ENCODE assay signal across 8 cellular contexts in genomic region chr10:90872648-90873020, GRCh38. TPM values are rescaled to one million over a fixed set of nuclear protein-coding genes. Genes with fewer than 3 reads are reported as not detected.
DNase-seq lines count a peak whose midpoint lies in the region; ATAC-seq and TF ChIP-seq lines count a peak whose summit lies in the region.

No MANE protein-coding gene starts in this region.

- H3K4me1 ChIP-seq in GM23248 (ENCODE audit: insufficient read depth): peaks cover 12% of the 10 kb centered on the region
- H3K4me1 ChIP-seq in spleen: peaks cover 14 to 46% (median 28%) of the 10 kb centered on the region in 6 donors

- H3K27me3 ChIP-seq in GM23248 (replicated peaks; ENCODE audit: insufficient read depth) (no peaks in the 10 kb centered on the region), spleen (replicated peaks in 1 of 7) (peaks cover 0 to 9% (median 0%) of the 10 kb centered on the region in 7 donors)

- WGBS in GM23248 (ENCODE audit: low coverage in 1 of 2, low lambda C conversion rate in 2 of 2, missing lambda C conversion rate in 2 of 2), 2 experiments: 2 to 4% methylated on average over 8 of the region's 8 CpGs
- 30 to 37% (median 32%) methylated on average over 8 of the region's 8 CpGs for WGBS in spleen, 5 donors

- H3K9me2 ChIP-seq in GM23248 (ENCODE audit: insufficient read depth): no peaks in the 10 kb centered on the region

- peak overlapping the region; percentile 99 for H3K4me2 ChIP-seq in GM23248 (ENCODE audit: unreplicated experiment)

- TF ChIP-seq CTCF in fibroblast of the aortic adventitia (IDR thresholded peaks at IDR 0.05; ENCODE audit: insufficient read depth, low read length): no peak
- no peak for TF ChIP-seq CTCF in spleen (IDR thresholded peaks at IDR 0.05 in 8 of 11, conservative IDR thresholded peaks at IDR 0.05 in 3 of 11)

- H3K36me3 ChIP-seq in GM23248 (ENCODE audit: low read depth) (peaks cover 11% of the 10 kb centered on the region; the same call in 1 of the 2 replicates), SK-N-MC (ENCODE audit: insufficient read depth, low read length) (peaks cover 12% of the 10 kb centered on the region; the same call in 1 of the 2 replicates), spleen (peaks cover 0 to 30% (median 21%) of the 10 kb centered on the region in 6 donors)

- no peaks in the 10 kb centered on the region for H3K9me3 ChIP-seq in GM23248 (ENCODE audit: low read depth)
- no peaks in the 10 kb centered on the region for H3K9me3 ChIP-seq in SK-N-MC (ENCODE audit: low read depth, low read length)
- peaks cover 0 to 10% (median 0%) of the 10 kb centered on the region in 8 donors for H3K9me3 ChIP-seq in spleen

- peaks cover 33% of the 10 kb centered on the region for H3K79me2 ChIP-seq in GM23248 (ENCODE audit: insufficient read depth)

- peak; percentile 41 for DNase-seq in GM23248
- DNase-seq in SK-N-MC (ENCODE audit: low read depth, low spot score): no peak
- DNase-seq in fibroblast of the aortic adventitia (ENCODE audit: low read depth): no peak
- no peak for DNase-seq in spleen
- DNase-seq in NK-92 treated with Interleukin-12 subunit alpha and Interleukin-12 subunit beta, amount 100 ng/mL, for 24 hours (lab: John Stamatoyannopoulos, UW): no peak
- DNase-seq in ACHN: no peak

- H3K9ac ChIP-seq in GM23248 (peak overlapping the region; percentile 83), SK-N-MC (ENCODE audit: insufficient read length) (peak overlapping the region; percentile 84)

- peak overlapping the region; percentile 54 for H3K27ac ChIP-seq in GM23248
- H3K27ac ChIP-seq in SK-N-MC: no peak overlapping the region
- peak overlapping the region in 3 of 8 donors; percentile 76 to 77 (median 77) for H3K27ac ChIP-seq in spleen

- intact Hi-C loops in spleen (cut with DNase I; ENCODE audit: low total_unique reads): no loop called here

- in situ Hi-C loops in GM23248 (cut with MboI) (no loop called here), ACHN (cut with HindIII; ENCODE audit: low pct_ligation_motif_present, low pct_unique_long_range_greater_than_20kb, low sequenced_read_pairs) (no loop called here)

- H3K4me3 ChIP-seq in GM23248: peak overlapping the region; percentile 91
- peak overlapping the region; percentile 87 for H3K4me3 ChIP-seq in SK-N-MC
- H3K4me3 ChIP-seq in fibroblast of the aortic adventitia (ENCODE audit: low read depth, low read length): peak overlapping the region; percentile 78
- peak overlapping the region; percentile 72 to 96 (median 79) for H3K4me3 ChIP-seq in spleen

- no peaks in the 10 kb centered on the region; the same call in 1 of the 2 replicates for H4K20me1 ChIP-seq in GM23248 (ENCODE audit: insufficient read depth)

- no peak for ATAC-seq in GM21723 (IDR thresholded peaks at IDR 0.05; ENCODE audit: unreplicated experiment)
- no peak for ATAC-seq in GM19324 (IDR thresholded peaks at IDR 0.05; ENCODE audit: low FRiP score, unreplicated experiment)

- H3F3A ChIP-seq in GM23248 (ENCODE audit: insufficient read depth): 0 out of 2 replicates have a peak, but pooled peaks cover 6% of the 10 kb centered on the region

- no peak for TF ChIP-seq POLR2A in spleen (IDR thresholded peaks at IDR 0.05)

- peak overlapping the region; percentile 98 for H2AFZ ChIP-seq in GM23248

RNA-seq across cellular contexts. Expression of gene RPP30, which starts 0.9 kb away (rescaled TPM):
- 31.3 and 31.5 TPM in 2 replicates for total RNA-seq in GM23248 (2014; rRNA removed; shearing (Covaris generic))
- polyA plus RNA-seq in GM23248 (2016; fragmentation: Nextera tagmentation; extraction: Ambion mirVana): 51.1 and 54.6 TPM in 2 replicates
- 19.3 and 61.4 TPM in 2 replicates for total RNA-seq in fibroblast of the aortic adventitia (ENCODE audit: low replicate concordance)
- total RNA-seq in spleen: 10 to 100 TPM; 23.7 to 34.0 (median 29.4) TPM
- 10 to 100 TPM; 34.1 to 44.9 (median 36.2) TPM for polyA plus RNA-seq in spleen

RNA-seq across cellular contexts. Expression of gene HTR7, which starts 14.8 kb away (rescaled TPM):
- total RNA-seq in GM23248 (2014; rRNA removed; shearing (Covaris generic)): 0.89 and 1.2 TPM in 2 replicates
- polyA plus RNA-seq in GM23248 (2016; fragmentation: Nextera tagmentation; extraction: Ambion mirVana) (0.53 and 0.65 TPM in 2 replicates), spleen (under 1 TPM; 0.13 to 0.20 (median 0.14) TPM)
- total RNA-seq in fibroblast of the aortic adventitia (ENCODE audit: low replicate concordance) (0.25 and 4.6 TPM in 2 replicates), spleen (1 to 10 TPM in 2 of 7 donors, under 1 TPM in 5; 0.26 to 1.1 (median 0.79) TPM)

RNA-seq across cellular contexts. Expression of gene ANKRD1, which starts 48.3 kb away (rescaled TPM):
- 8.3 and 10.9 TPM in 2 replicates for total RNA-seq in GM23248 (2014; rRNA removed; shearing (Covaris generic))
- polyA plus RNA-seq in GM23248 (2016; fragmentation: Nextera tagmentation; extraction: Ambion mirVana): 3.6 and 3.7 TPM in 2 replicates
- 1.4 and 4.9 TPM in 2 replicates for total RNA-seq in fibroblast of the aortic adventitia (ENCODE audit: low replicate concordance)
- under 1 TPM in 3 of 7 donors, not detected in 4; 0.13 to 0.83 (median 0.32) TPM for total RNA-seq in spleen
- 1 to 10 TPM in 2 of 3 donors, under 1 TPM in 1; 0.83 to 1.6 (median 1.2) TPM for polyA plus RNA-seq in spleen
